22 cellular contexts compared by ENCODE assay signal in genomic region chr7:117562732-117563131, GRCh38.
"Had no signal": no experiment of that assay in that cellular context is flagged by ENCODE, and none has a peak within 500 bp of the region (broad histone marks: within the 10 kb centered on the region; RNA-seq: fewer than 3 reads in every experiment).

No MANE protein-coding gene starts in this region.

- H3K27ac Mint-ChIP-seq: activated CD4-positive, alpha-beta T cell treated with anti-CD3 and anti-CD28 coated beads for 36 hours; activated naive CD8-positive, alpha-beta T cell; activated T-cell treated with anti-CD3 and anti-CD28 coated beads, Interleukin-2, amount 50 U/mL, for 72 hours; brain; effector memory CD8-positive, alpha-beta T cell; nephron had no signal

- H3K9me3 Mint-ChIP-seq: activated T-cell treated with anti-CD3 and anti-CD28 coated beads, Interleukin-2, amount 50 U/mL, for 72 hours; brain; nephron had no signal

- H3K4me3 Mint-ChIP-seq: activated CD4-positive, alpha-beta T cell treated with anti-CD3 and anti-CD28 coated beads for 36 hours; activated naive CD8-positive, alpha-beta T cell; activated T-cell treated with anti-CD3 and anti-CD28 coated beads, Interleukin-2, amount 50 U/mL, for 72 hours; brain; effector memory CD8-positive, alpha-beta T cell; nephron had no signal

- H3K4me1 Mint-ChIP-seq: activated CD4-positive, alpha-beta T cell treated with anti-CD3 and anti-CD28 coated beads for 36 hours; brain; nephron had no signal

- H3K27me3 ChIP-seq: ascending aorta, left lung, spleen, tibial nerve had no signal

- DNase-seq: activated CD4-positive, alpha-beta T cell treated with anti-CD3 and anti-CD28 coated beads for 36 hours; activated CD4-positive, alpha-beta T cell treated with anti-CD3 and anti-CD28 coated beads, Interleukin-2, amount 50 U/mL, for 4 hours; activated CD4-positive, CD25-positive, alpha-beta regulatory T cell; activated naive CD4-positive, alpha-beta T cell treated with Interleukin-2 at 50 U/mL for 16 hours; activated T-cell treated with anti-CD3 and anti-CD28 coated beads for 4 hours; activated T-cell treated with anti-CD3 and anti-CD28 coated beads, Interleukin-2, amount 50 U/mL, for 72 hours; cortex of kidney; effector memory CD8-positive, alpha-beta T cell; erythroblast; foreskin keratinocyte; left lung; lower lobe of right lung; mesenchymal stem cell; posterior cingulate gyrus; right cardiac atrium; spleen; stimulated activated naive CD4-positive, alpha-beta T cell treated with Interleukin-2 at 50 U/mL for 16 hours had no signal

- H3K4me1 ChIP-seq: ascending aorta, foreskin keratinocyte, left lung, lower lobe of right lung, spleen, tibial nerve had no signal

- H3K36me3 ChIP-seq: ascending aorta, left lung, lower lobe of right lung, spleen, tibial nerve had no signal

- ATAC-seq: activated CD4-positive, alpha-beta T cell treated with anti-CD3 and anti-CD28 coated beads for 36 hours; activated T-cell treated with anti-CD3 and anti-CD28 coated beads, Interleukin-2, amount 50 U/mL, for 72 hours; effector memory CD8-positive, alpha-beta T cell; foreskin keratinocyte; left lung; lower lobe of right lung; right cardiac atrium had no signal

- H3K27ac ChIP-seq: ascending aorta, foreskin keratinocyte, left lung, lower lobe of right lung, spleen, tibial nerve had no signal

- H3K36me3 Mint-ChIP-seq: activated naive CD8-positive, alpha-beta T cell; brain had no signal

- H3K27me3 Mint-ChIP-seq: activated CD4-positive, alpha-beta T cell treated with anti-CD3 and anti-CD28 coated beads for 36 hours; activated naive CD8-positive, alpha-beta T cell; brain; effector memory CD8-positive, alpha-beta T cell had no signal

- H3K4me3 ChIP-seq: ascending aorta, left lung, lower lobe of right lung, spleen, tibial nerve had no signal

- H3K9me3 ChIP-seq: ascending aorta, left lung, lower lobe of right lung, spleen, tibial nerve had no signal
